ENCODE assay signal across 8 cellular contexts in the genomic region with DNA sequence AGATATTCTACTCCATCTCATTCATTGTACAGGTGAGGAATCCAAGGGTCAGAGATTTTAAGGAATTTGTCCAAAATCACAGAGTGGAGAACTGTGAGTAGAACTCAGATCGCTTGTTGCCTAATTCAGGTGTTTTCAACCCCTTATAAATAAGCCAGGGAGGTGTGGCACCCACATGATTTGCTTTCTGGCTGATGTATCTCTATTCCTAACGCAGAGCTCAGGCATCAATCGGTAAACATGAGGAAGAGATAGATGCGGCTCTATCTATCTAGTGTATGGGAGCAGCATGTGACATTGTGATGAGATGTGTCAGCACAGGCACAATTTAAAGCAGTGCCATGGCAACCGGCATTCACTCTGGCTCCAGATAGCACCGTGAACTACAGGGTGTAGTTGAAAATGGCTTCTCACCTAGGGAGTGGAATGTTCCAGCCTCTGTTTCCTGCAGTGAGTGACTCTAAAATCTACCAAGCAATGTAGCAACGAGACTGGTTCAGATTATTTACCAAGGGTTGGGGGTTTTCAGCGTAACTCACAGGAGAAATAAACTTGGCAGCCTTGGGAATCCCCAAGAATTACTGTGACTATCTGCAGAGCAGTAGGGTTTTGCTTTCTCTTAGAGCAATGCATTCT. TPM values are rescaled to one million over a fixed set of nuclear protein-coding genes. Genes with fewer than 3 reads are reported as not detected.
DNase-seq lines count a peak whose midpoint lies in the region; ATAC-seq and TF ChIP-seq lines count a peak whose summit lies in the region.

No MANE protein-coding gene starts in this region.

- H4K91ac ChIP-seq in IMR-90 (ENCODE audit: insufficient read depth, low read depth, low read length), result peak overlapping the region; percentile 36

- peak overlapping the region; percentile 18; the same call in 1 of the 2 replicates for H3K23ac ChIP-seq in IMR-90 (ENCODE audit: low read depth, low read length)

- DNase-seq in GM12865 (ENCODE audit: low read depth) (peak; percentile 74), IMR-90 (peak; percentile 74), epithelial cell of prostate (ENCODE audit: low read depth, low spot score) (no peak), SK-N-DZ (ENCODE audit: low spot score) (no peak), cerebellar cortex (ENCODE audit: low spot score) (no peak)
- DNase-seq in activated CD4-positive, alpha-beta T cell treated with anti-CD3 and anti-CD28 coated beads for 48 hours, result peak; percentile 64
- peak; percentile 38 to 49 (median 44) for DNase-seq in stimulated activated CD4-positive, alpha-beta T cell treated with anti-CD3 and anti-CD28 coated beads, Interleukin-12 subunit alpha, Interleukin-12 subunit beta, amount 100 ng/mL, for 48 hours (ENCODE audit: low read depth in 2 of 3, low spot score in 1 of 3)

- peak overlapping the region; percentile 1 for H3K18ac ChIP-seq in IMR-90 (ENCODE audit: low read depth, low read length)

- in situ Hi-C loops in IMR-90 (cut with MboI; ENCODE audit: low sequenced_read_pairs), result no loop called here

- POLR2A ChIA-PET in IMR-90 (lab: Charles Lee; ENCODE audit: unreplicated experiment), result no interaction called here

- peaks cover 6% of the 10 kb centered on the region for H3K9me1 ChIP-seq in IMR-90 (ENCODE audit: insufficient read depth, low read length)

- H2BK120ac ChIP-seq in IMR-90 (ENCODE audit: low read depth, low read length), result peak overlapping the region; percentile 67

- peak overlapping the region; percentile 47 for H3K4ac ChIP-seq in IMR-90 (ENCODE audit: low read depth, low read length)

- no peak for TF ChIP-seq RAD21 in IMR-90 (IDR thresholded peaks at IDR 0.05; ENCODE audit: low read length)

- H4K8ac ChIP-seq in IMR-90 (ENCODE audit: low read depth in 2 of 2, low read length in 2 of 2), result peak overlapping the region in 1 of 2 experiments; percentile 48; a peak in 2 of 4 replicates

- no TSS peak for BruUV-seq in IMR-90 (replicated peaks; lab: Mats Ljungman, UMichigan)

- dilution Hi-C loops in IMR-90 (cut with HindIII; ENCODE audit: low sequenced_read_pairs, unreplicated experiment), result no loop called here

- H3K4me2 ChIP-seq in IMR-90 (ENCODE audit: low read depth, low read length), result peak overlapping the region; percentile 18

- no peak for TF ChIP-seq CTCF in GM12865 (IDR thresholded peaks at IDR 0.05; ENCODE audit: insufficient read depth, low read depth, low read length, missing control alignments)
- TF ChIP-seq CTCF in IMR-90 (conservative IDR thresholded peaks at IDR 0.05; ENCODE audit: low read depth, low read length), result no peak

- H2AK9ac ChIP-seq in IMR-90 (replicated peaks; ENCODE audit: low read depth, low read length, poor library complexity), result peak overlapping the region; percentile 3

- CTCF ChIA-PET in IMR-90 (lab: Yijun Ruan, JAX), result interaction anchor here (0.7 to 1.0 kb wide), 2 partner anchors 34 to 203 kb away, joined by 3 read pairs; no protein-coding TSS in a partner anchor

- H3K4me1 ChIP-seq in IMR-90 (ENCODE audit: control insufficient read depth, insufficient read depth, low read length), result peaks cover 14% of the 10 kb centered on the region

- no peaks in the 10 kb centered on the region for H3K36me3 ChIP-seq in IMR-90 (ENCODE audit: control insufficient read depth, insufficient read depth, low read length)

- H2BK15ac ChIP-seq in IMR-90 (ENCODE audit: low read depth, low read length), result peak overlapping the region; percentile 31; the same call in 2 of the 3 replicates

- peak overlapping the region; percentile 6 for H2BK5ac ChIP-seq in IMR-90 (ENCODE audit: low read depth, low read length, poor library complexity, severe bottlenecking)

- H2BK20ac ChIP-seq in IMR-90 (ENCODE audit: low read depth, low read length), result peak overlapping the region; percentile 92

- no peak overlapping the region; the same call in 1 of the 2 replicates for H3K14ac ChIP-seq in IMR-90 (replicated peaks; ENCODE audit: low read depth, low read length)

- H2AK5ac ChIP-seq in IMR-90 (ENCODE audit: low read depth, low read length), result peak overlapping the region; percentile 1; the same call in 1 of the 2 replicates

- intact Hi-C loops in IMR-90 (cut with micrococcal nuclease), result no loop called here

- no peaks in the 10 kb centered on the region for H3K9me3 ChIP-seq in IMR-90 (ENCODE audit: control insufficient read depth, insufficient read depth, low read length)

- peak overlapping the region; percentile 1; the same call in 1 of the 2 replicates for H3K27ac ChIP-seq in IMR-90 (ENCODE audit: insufficient read depth, low read length)
- H3K27ac ChIP-seq in epithelial cell of prostate, result peak overlapping the region; percentile 70

- no peaks in the 10 kb centered on the region for H3K79me1 ChIP-seq in IMR-90 (ENCODE audit: low read depth in 1 of 2, low read length in 2 of 2)

- ATAC-seq in GM21717 (IDR thresholded peaks at IDR 0.05; ENCODE audit: unreplicated experiment) (peak; percentile 57), IMR-90 (ENCODE audit: low read depth) (peak; percentile 84)

- peak overlapping the region; percentile 48; the same call in 1 of the 2 replicates for H3K56ac ChIP-seq in IMR-90 (ENCODE audit: extremely low read depth, insufficient read depth, low read length)

- no peak for TF ChIP-seq POLR2A in IMR-90 (IDR thresholded peaks at IDR 0.05; ENCODE audit: low read depth, low read length)

- WGBS in IMR-90 (ENCODE audit: extremely low coverage in 2 of 2, insufficient read length in 1 of 2), 2 experiments, result 31% methylated on average over 3 of the region's 8 CpGs; no CpG with 5 or more reads in 1 of the 2 experiments

- no peaks in the 10 kb centered on the region for H4K20me1 ChIP-seq in IMR-90 (ENCODE audit: insufficient read depth, low read length)

- H3K9ac ChIP-seq in IMR-90 (ENCODE audit: low read depth, low read length), result no peak overlapping the region

- H2AFZ ChIP-seq in IMR-90 (replicated peaks; ENCODE audit: low read length, poor library complexity), result peak overlapping the region; percentile 63

- H3K4me3 ChIP-seq in GM12865 (ENCODE audit: low read depth, low read length), result peak overlapping the region; percentile 71
- H3K4me3 ChIP-seq in IMR-90 (ENCODE audit: insufficient read depth, low read depth, low read length), result no peak overlapping the region

- no peaks in the 10 kb centered on the region for H3K27me3 ChIP-seq in IMR-90 (ENCODE audit: control insufficient read depth, insufficient read depth, low read length)

- H4K5ac ChIP-seq in IMR-90 (ENCODE audit: low read depth, low read length), result no peak overlapping the region

TF ChIP-seq in IMR-90, 13 proteins besides CTCF, POLR2A, EP300 and RAD21:
- TF ChIP-seq MAFK (IDR thresholded peaks at IDR 0.05; ENCODE audit: low read depth, low read length), result no peak
- TF ChIP-seq RFX5 (IDR thresholded peaks at IDR 0.05; ENCODE audit: low read depth, low read length), result no peak
- no peak for TF ChIP-seq SMC3 (IDR thresholded peaks at IDR 0.05; ENCODE audit: low read depth, low read length)
- no peak for TF ChIP-seq MXI1 (IDR thresholded peaks at IDR 0.05; ENCODE audit: borderline replicate concordance, low read depth, low read length)
- TF ChIP-seq BHLHE40 (IDR thresholded peaks at IDR 0.05; ENCODE audit: low read depth, low read length), result peak; percentile 22; the same call in 1 of the 2 replicates
- TF ChIP-seq MAZ (IDR thresholded peaks at IDR 0.05; ENCODE audit: borderline replicate concordance, low read depth, low read length), result no peak
- TF ChIP-seq, protein P1, sequence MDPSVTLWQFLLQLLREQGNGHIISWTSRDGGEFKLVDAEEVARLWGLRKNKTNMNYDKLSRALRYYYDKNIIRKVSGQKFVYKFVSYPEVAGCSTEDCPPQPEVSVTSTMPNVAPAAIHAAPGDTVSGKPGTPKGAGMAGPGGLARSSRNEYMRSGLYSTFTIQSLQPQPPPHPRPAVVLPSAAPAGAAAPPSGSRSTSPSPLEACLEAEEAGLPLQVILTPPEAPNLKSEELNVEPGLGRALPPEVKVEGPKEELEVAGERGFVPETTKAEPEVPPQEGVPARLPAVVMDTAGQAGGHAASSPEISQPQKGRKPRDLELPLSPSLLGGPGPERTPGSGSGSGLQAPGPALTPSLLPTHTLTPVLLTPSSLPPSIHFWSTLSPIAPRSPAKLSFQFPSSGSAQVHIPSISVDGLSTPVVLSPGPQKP (IDR thresholded peaks at IDR 0.05; ENCODE audit: borderline replicate concordance, low read depth, low read length), result no peak
- no peak for TF ChIP-seq CHD1 (IDR thresholded peaks at IDR 0.05; ENCODE audit: low read depth, low read length)
- TF ChIP-seq, protein P2, sequence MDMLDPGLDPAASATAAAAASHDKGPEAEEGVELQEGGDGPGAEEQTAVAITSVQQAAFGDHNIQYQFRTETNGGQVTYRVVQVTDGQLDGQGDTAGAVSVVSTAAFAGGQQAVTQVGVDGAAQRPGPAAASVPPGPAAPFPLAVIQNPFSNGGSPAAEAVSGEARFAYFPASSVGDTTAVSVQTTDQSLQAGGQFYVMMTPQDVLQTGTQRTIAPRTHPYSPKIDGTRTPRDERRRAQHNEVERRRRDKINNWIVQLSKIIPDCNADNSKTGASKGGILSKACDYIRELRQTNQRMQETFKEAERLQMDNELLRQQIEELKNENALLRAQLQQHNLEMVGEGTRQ (IDR thresholded peaks at IDR 0.05; ENCODE audit: low read depth, low read length), result peak; percentile 67
- TF ChIP-seq NFE2L2 (IDR thresholded peaks at IDR 0.05; ENCODE audit: low read depth, low read length), result no peak
- TF ChIP-seq RCOR1 (IDR thresholded peaks at IDR 0.05; ENCODE audit: insufficient replicate concordance, low read length), result no peak
- no peak for TF ChIP-seq CEBPB (IDR thresholded peaks at IDR 0.05; ENCODE audit: low read depth, low read length)
- no peak for TF ChIP-seq FOS (IDR thresholded peaks at IDR 0.05; ENCODE audit: low read depth, low read length)

RNA-seq across cellular contexts. Expression of a gene that starts 53.4 kb away (rescaled TPM):
- total RNA-seq in IMR-90 (2012; rRNA removed), result 19.5 and 90.5 TPM in 2 replicates
- polyA plus RNA-seq in IMR-90 (2012; rRNA removed), result 117 and 155 TPM in 2 replicates
- 3.1 and 6.0 TPM in 2 replicates for polyA plus RNA-seq in IMR-90 (2012; cell fraction: cytosol; rRNA removed)
- 4.2 and 27.6 TPM in 2 replicates for polyA plus RNA-seq in IMR-90 (2012; cell fraction: nucleus; rRNA removed; ENCODE audit: low replicate concordance)
- polyA plus RNA-seq in SK-N-DZ (2014; cell fraction: cytosol; rRNA removed), result 158 and 203 TPM in 2 replicates
- polyA plus RNA-seq in SK-N-DZ (2014; cell fraction: nucleus; rRNA removed), result 153 and 259 TPM in 2 replicates

Comparison
In these comparisons a context has a peak if more than half of its experiments do, and no peak if none do; other contexts are left out.
1. DNase-seq: peak in GM12865 (single experiment), IMR-90 (single experiment), activated CD4-positive, alpha-beta T cell treated with anti-CD3 and anti-CD28 coated beads for 48 hours (single experiment) and stimulated activated CD4-positive, alpha-beta T cell treated with anti-CD3 and anti-CD28 coated beads, Interleukin-12 subunit alpha, Interleukin-12 subunit beta, amount 100 ng/mL, for 48 hours (3 of 3); none in epithelial cell of prostate (single experiment), SK-N-DZ (single experiment) and cerebellar cortex (single experiment).